Comparison of ENCODE assay signal across 7 cellular contexts in genomic region chr2:226800941-226801784, GRCh38. TPM values are rescaled to one million over a fixed set of nuclear protein-coding genes. Genes with fewer than 3 reads are reported as not detected.
DNase-seq lines count a peak whose midpoint lies in the region; ATAC-seq lines count a peak whose summit lies in the region.

No MANE protein-coding gene starts in this region.

- ATAC-seq in GM18519 (IDR thresholded peaks at IDR 0.05; ENCODE audit: low FRiP score, unreplicated experiment) (peak; percentile 77), HG02973 (IDR thresholded peaks at IDR 0.05; ENCODE audit: unreplicated experiment) (peak; percentile 81)

- H3K27me3 Mint-ChIP-seq in activated CD4-positive, alpha-beta memory T cell treated with anti-CD3 and anti-CD28 coated beads, Interleukin-2, amount 10 ng/mL, durations not matched to agents 7 days and 5 days: peaks cover 22% of the 10 kb centered on the region

- peak overlapping the region; percentile 83 for H3K4me3 Mint-ChIP-seq in activated CD4-positive, alpha-beta memory T cell treated with anti-CD3 and anti-CD28 coated beads, Interleukin-2, amount 10 ng/mL, durations not matched to agents 7 days and 5 days

- DNase-seq in NCI-H2227 treated with DMSO at 0.1 percent for 48 hours (lab: John Stamatoyannopoulos, UW) (peak; percentile 85), medulla oblongata (ENCODE audit: extremely low spot score) (peak; percentile 94)
- DNase-seq in activated CD4-positive, alpha-beta memory T cell treated with anti-CD3 and anti-CD28 coated beads, Interleukin-2, amount 10 ng/mL, durations not matched to agents 7 days and 5 days: peak; percentile 73
- peak; percentile 64 for DNase-seq in effector CD8-positive, alpha-beta T cell (lab: John Stamatoyannopoulos, UW)
- peak; percentile 79 to 82 for DNase-seq in stimulated activated CD8-positive, alpha-beta memory T cell treated with anti-CD3 and anti-CD28 coated beads, Interleukin-15, amount 100 ng/mL, for 48 hours (ENCODE audit: low read depth in 2 of 2)

- peak overlapping the region; percentile 59 for H3K27ac Mint-ChIP-seq in activated CD4-positive, alpha-beta memory T cell treated with anti-CD3 and anti-CD28 coated beads, Interleukin-2, amount 10 ng/mL, durations not matched to agents 7 days and 5 days

- peaks cover 36% of the 10 kb centered on the region for H3K4me1 Mint-ChIP-seq in activated CD4-positive, alpha-beta memory T cell treated with anti-CD3 and anti-CD28 coated beads, Interleukin-2, amount 10 ng/mL, durations not matched to agents 7 days and 5 days

- H3K9me3 Mint-ChIP-seq in activated CD4-positive, alpha-beta memory T cell treated with anti-CD3 and anti-CD28 coated beads, Interleukin-2, amount 10 ng/mL, durations not matched to agents 7 days and 5 days: no peaks in the 10 kb centered on the region

- peaks cover 7% of the 10 kb centered on the region for H3K36me3 Mint-ChIP-seq in activated CD4-positive, alpha-beta memory T cell treated with anti-CD3 and anti-CD28 coated beads, Interleukin-2, amount 10 ng/mL, durations not matched to agents 7 days and 5 days (ENCODE audit: low read depth)

- CTCF ChIA-PET in activated CD4-positive, alpha-beta memory T cell treated with anti-CD3 and anti-CD28 coated beads, Interleukin-2, amount 10 ng/mL, durations not matched to agents 7 days and 5 days (lab: Charles Lee): interaction anchor here (1.0 to 6.3 kb wide), 14 partner anchors 8 to 1136 kb away, joined by 3 to 60 read pairs (median 6); partner anchors contain the start of gene RHBDD1

- POLR2A ChIA-PET in activated CD4-positive, alpha-beta memory T cell treated with anti-CD3 and anti-CD28 coated beads, Interleukin-2, amount 10 ng/mL, durations not matched to agents 7 days and 5 days (lab: Charles Lee): interaction anchor here (2.9 to 6.0 kb wide), 3 partner anchors 12 to 37 kb away, joined by 10 to 49 read pairs (median 19); partner anchors contain the start of gene RHBDD1

RNA-seq across cellular contexts. Expression of gene IRS1, which starts 1.5 kb away (rescaled TPM):
- total RNA-seq in activated CD4-positive, alpha-beta memory T cell treated with anti-CD3 and anti-CD28 coated beads, Interleukin-2, amount 10 ng/mL, durations not matched to agents 7 days and 5 days: 1 to 10 TPM; 7.2 to 7.4 TPM

RNA-seq across cellular contexts. Expression of gene RHBDD1, which starts 34.7 kb away (rescaled TPM):
- total RNA-seq in activated CD4-positive, alpha-beta memory T cell treated with anti-CD3 and anti-CD28 coated beads, Interleukin-2, amount 10 ng/mL, durations not matched to agents 7 days and 5 days: 10 to 100 TPM; 38.1 to 43.0 TPM

Comparison
In these comparisons a context has a peak if more than half of its experiments do, and no peak if none do; other contexts are left out.
1. Peak in every context shown above with its lines: DNase-seq and ATAC-seq.